ENCODE assay signal across 8 cellular contexts in the genomic region with DNA sequence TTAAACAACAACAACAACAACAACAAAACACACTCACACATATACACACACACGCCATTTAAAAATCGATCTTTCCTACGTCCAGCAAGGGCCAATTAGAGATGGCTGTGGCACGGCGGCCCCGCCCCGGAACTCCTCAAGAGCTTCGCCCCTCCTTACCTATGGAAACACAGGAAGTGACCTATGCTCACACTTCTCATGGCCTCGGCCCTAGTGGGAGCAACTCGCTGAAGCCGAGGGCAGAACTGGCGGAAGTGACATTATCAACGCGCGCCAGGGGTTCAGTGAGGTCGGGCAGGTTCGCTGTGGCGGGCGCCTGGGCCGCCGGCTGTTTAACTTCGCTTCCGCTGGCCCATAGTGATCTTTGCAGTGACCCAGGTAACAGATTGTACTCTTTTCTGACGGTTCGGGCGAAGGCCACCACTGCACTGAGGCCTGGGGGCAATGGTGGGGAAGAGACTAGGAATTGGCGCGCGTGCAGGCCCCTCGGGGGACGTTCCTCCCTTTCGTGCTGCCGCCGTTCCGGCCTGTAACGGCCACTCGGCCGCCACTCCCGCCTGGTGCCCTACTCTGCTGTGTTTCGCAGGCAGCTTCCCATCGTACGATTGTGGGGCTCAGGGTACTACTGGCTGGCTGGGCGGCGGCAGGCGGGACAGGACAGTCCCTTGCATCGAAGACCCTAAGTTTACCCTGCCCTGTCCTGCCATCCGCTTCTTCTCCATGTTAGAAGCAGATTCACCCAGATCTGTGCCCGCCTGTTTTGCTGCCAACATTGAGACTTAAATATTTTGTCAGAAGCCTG. TPM values are rescaled to one million over a fixed set of nuclear protein-coding genes. Genes with fewer than 3 reads are reported as not detected.
A peak's percentile ranks its signal among the peaks of the same experiment; 100 is the strongest.
DNase-seq lines count a peak whose midpoint lies in the region; ATAC-seq and TF ChIP-seq lines count a peak whose summit lies in the region.

TSS of gene TBP (plus strand) at position 284 of the 802 bp plus-strand sequence. CDS start 2,661 bp downstream, outside the sequence.

- peaks cover 24% of the 10 kb centered on the region for H3K4me1 ChIP-seq in testis

- ATAC-seq in HG02642 (IDR thresholded peaks at IDR 0.05; ENCODE audit: poor library complexity, unreplicated experiment) (peak; percentile 97), omental fat pad (ENCODE audit: low FRiP score) (peak; percentile 96)

- no peaks in the 10 kb centered on the region for H3K9me3 ChIP-seq in testis

- TF ChIP-seq CTCF in omental fat pad (IDR thresholded peaks at IDR 0.05) (no peak), testis (IDR thresholded peaks at IDR 0.05) (no peak)

- H3K27me3 ChIP-seq in testis: no peaks in the 10 kb centered on the region

- H3K4me3 Mint-ChIP-seq in activated naive CD8-positive, alpha-beta T cell treated with anti-CD3 and anti-CD28 coated beads for 36 hours: no peak within 1 kb of the TSS

- no peaks in the 10 kb centered on the region for H3K27me3 Mint-ChIP-seq in activated naive CD8-positive, alpha-beta T cell treated with anti-CD3 and anti-CD28 coated beads for 36 hours

- H3K4me3 ChIP-seq in testis: peak within 1 kb of the TSS; percentile 86

- intact Hi-C loops in testis (cut with DNase I; ENCODE audit: low total_unique reads): no loop called here

- 1% methylated on average over 22 to 48 of the region's 48 CpGs for WGBS in testis, 2 donors

- H3K36me3 ChIP-seq in testis (ENCODE audit: low read depth, missing control alignments): no peaks in the 10 kb centered on the region

- H3K36me3 Mint-ChIP-seq in activated naive CD8-positive, alpha-beta T cell treated with anti-CD3 and anti-CD28 coated beads for 36 hours: peaks cover 24% of the 10 kb centered on the region

- H3K9me3 Mint-ChIP-seq in activated naive CD8-positive, alpha-beta T cell treated with anti-CD3 and anti-CD28 coated beads for 36 hours: no peaks in the 10 kb centered on the region

- H3K27ac ChIP-seq in testis: peak within 1 kb of the TSS; percentile 85 to 94

- peak; percentile 100 for DNase-seq in NCI-H1105 (lab: John Stamatoyannopoulos, UW)
- DNase-seq in SKM-1 (lab: John Stamatoyannopoulos, UW; ENCODE audit: unreplicated experiment): peak; percentile 97
- DNase-seq in activated naive CD8-positive, alpha-beta T cell treated with anti-CD3 and anti-CD28 coated beads for 36 hours: peak; percentile 95
- peak; percentile 97 for DNase-seq in glomerular visceral epithelial cell (ENCODE audit: extremely low spot score)
- peak; percentile 96 for DNase-seq in omental fat pad (ENCODE audit: low spot score)
- DNase-seq in testis: peak; percentile 99

- TF ChIP-seq POLR2A in GM10847 (IDR thresholded peaks at IDR 0.05; ENCODE audit: extremely low read depth, insufficient read length) (peak; percentile 66), testis (IDR thresholded peaks at IDR 0.05) (no peak)

- no peak within 1 kb of the TSS for H3K27ac Mint-ChIP-seq in activated naive CD8-positive, alpha-beta T cell treated with anti-CD3 and anti-CD28 coated beads for 36 hours

- peaks cover 38% of the 10 kb centered on the region for H3K4me1 Mint-ChIP-seq in activated naive CD8-positive, alpha-beta T cell treated with anti-CD3 and anti-CD28 coated beads for 36 hours

RNA-seq across cellular contexts. Expression of gene TBP, which starts in this region (rescaled TPM):
- total RNA-seq in activated naive CD8-positive, alpha-beta T cell treated with anti-CD3 and anti-CD28 coated beads for 36 hours: 10 to 100 TPM; 27.6 to 28.0 TPM
- total RNA-seq in omental fat pad: 10 to 100 TPM; 11.4 to 20.1 (median 19.9) TPM
- total RNA-seq in testis: 10 to 100 TPM; 44.4 to 50.2 TPM
- polyA plus RNA-seq in testis (ENCODE audit: insufficient read depth, low read depth, low replicate concordance): 101 TPM

Comparison
In these comparisons a context has a peak if more than half of its experiments do, and no peak if none do; other contexts are left out.
1. Peak in every context shown above with its lines: DNase-seq, ATAC-seq, H3K4me3 ChIP-seq and H3K27ac ChIP-seq.